In genomic region chr17:81630274-81630673, GRCh38 we compare ENCODE assay signal across 30 cellular contexts. TPM values are rescaled to one million over a fixed set of nuclear protein-coding genes. Genes with fewer than 3 reads are reported as not detected.
"Had no signal": no experiment of that assay in that cellular context is flagged by ENCODE, and none has a peak within 500 bp of the region (broad histone marks: within the 10 kb centered on the region; RNA-seq: fewer than 3 reads in every experiment).

No MANE protein-coding gene starts in this region.

- H3K27ac Mint-ChIP-seq: activated CD4-positive, alpha-beta T cell treated with anti-CD3 and anti-CD28 coated beads for 36 hours; activated CD4-positive, alpha-beta T cell treated with anti-CD3 and anti-CD28 coated beads, Interleukin-2, amount 10 ng/mL, durations not matched to agents 7 days and 5 days; activated CD8-positive, alpha-beta T cell treated with anti-CD3 and anti-CD28 coated beads, Interleukin-2, amount 10 ng/mL, durations not matched to agents 7 days and 5 days; activated naive CD4-positive, alpha-beta T cell treated with anti-CD3 and anti-CD28 coated beads, Interleukin-2, amount 10 ng/mL, durations not matched to agents 7 days and 5 days; T-helper 1 cell treated with Interleukin-12 subunit alpha and Interleukin-12 subunit beta and Interleukin-4 antibody, amounts not matched to agents 30 μg/mL and 1 μg/mL, for 36 hours; T-helper 2 cell treated with Interferon-gamma antibody and Interleukin-4, amounts not matched to agents 5 μg/mL and 100 μg/mL, for 36 hours had no signal

- H3K9ac ChIP-seq: SK-N-SH had no signal

- H3K27ac ChIP-seq: ascending aorta, SJSA1 had no signal

- H3K27me3 ChIP-seq: ascending aorta, MG63, SJSA1 had no signal

- DNase-seq: activated CD4-positive, alpha-beta T cell treated with anti-CD3 and anti-CD28 coated beads for 36 hours; activated CD4-positive, alpha-beta T cell treated with anti-CD3 and anti-CD28 coated beads, Interleukin-2, amount 10 ng/mL, durations not matched to agents 7 days and 5 days; activated CD4-positive, alpha-beta T cell treated with anti-CD3 and anti-CD28 coated beads, Interleukin-2, amount 50 U/mL, for 48 hours; activated CD8-positive, alpha-beta T cell treated with anti-CD3 and anti-CD28 coated beads, Interleukin-2, amount 10 ng/mL, durations not matched to agents 7 days and 5 days; activated effector memory CD4-positive, alpha-beta T cell treated with Interleukin-2 at 50 U/mL for 16 hours; activated naive CD4-positive, alpha-beta T cell treated with anti-CD3 and anti-CD28 coated beads, Interleukin-2, amount 10 ng/mL, durations not matched to agents 7 days and 5 days; activated T-cell treated with anti-CD3 and anti-CD28 coated beads, Interleukin-2, amount 50 U/mL, for 4 hours; amygdala; Karpas-422; KBM-7; MG63; NCI-H1048; NCI-H1105 treated with DMSO at 0.1 percent for 48 hours; NCI-H1436; NCI-H1694 treated with DMSO at 0.1 percent for 48 hours; NCI-H2029; NCI-H2107; NCI-H345; NCI-H524 treated with DMSO at 0.1 percent for 48 hours; SHP77 treated with DMSO at 0.1 percent for 48 hours; SK-N-SH had no signal

- H3K4me3 Mint-ChIP-seq: activated CD4-positive, alpha-beta T cell treated with anti-CD3 and anti-CD28 coated beads for 36 hours; activated CD4-positive, alpha-beta T cell treated with anti-CD3 and anti-CD28 coated beads, Interleukin-2, amount 10 ng/mL, durations not matched to agents 7 days and 5 days; activated CD8-positive, alpha-beta T cell treated with anti-CD3 and anti-CD28 coated beads, Interleukin-2, amount 10 ng/mL, durations not matched to agents 7 days and 5 days; activated naive CD4-positive, alpha-beta T cell treated with anti-CD3 and anti-CD28 coated beads, Interleukin-2, amount 10 ng/mL, durations not matched to agents 7 days and 5 days; activated naive CD8-positive, alpha-beta T cell; activated T-cell treated with anti-CD3 and anti-CD28 coated beads, Interleukin-2, amount 50 U/mL, for 4 hours; T-helper 1 cell treated with Interleukin-12 subunit alpha and Interleukin-12 subunit beta and Interleukin-4 antibody, amounts not matched to agents 30 μg/mL and 1 μg/mL, for 36 hours; T-helper 2 cell treated with Interferon-gamma antibody and Interleukin-4, amounts not matched to agents 5 μg/mL and 100 μg/mL, for 36 hours had no signal

- H3K27me3 Mint-ChIP-seq: activated CD4-positive, alpha-beta T cell treated with anti-CD3 and anti-CD28 coated beads for 36 hours; activated CD4-positive, alpha-beta T cell treated with anti-CD3 and anti-CD28 coated beads, Interleukin-2, amount 10 ng/mL, durations not matched to agents 7 days and 5 days; activated naive CD4-positive, alpha-beta T cell treated with anti-CD3 and anti-CD28 coated beads, Interleukin-2, amount 10 ng/mL, durations not matched to agents 7 days and 5 days; activated naive CD8-positive, alpha-beta T cell had no signal

- H3K9me3 ChIP-seq: ascending aorta, MG63, SJSA1, SK-N-SH had no signal

- H3K4me3 ChIP-seq: ascending aorta, MG63, SJSA1 had no signal

- ATAC-seq: activated CD4-positive, alpha-beta T cell treated with anti-CD3 and anti-CD28 coated beads for 36 hours; activated CD8-positive, alpha-beta T cell treated with anti-CD3 and anti-CD28 coated beads, Interleukin-2, amount 10 ng/mL, durations not matched to agents 7 days and 5 days; activated T-cell treated with anti-CD3 and anti-CD28 coated beads, Interleukin-2, amount 50 U/mL, for 4 hours; Panc1 had no signal

- H3K9me3 Mint-ChIP-seq: activated naive CD4-positive, alpha-beta T cell treated with anti-CD3 and anti-CD28 coated beads, Interleukin-2, amount 10 ng/mL, durations not matched to agents 7 days and 5 days; activated T-cell treated with anti-CD3 and anti-CD28 coated beads, Interleukin-2, amount 50 U/mL, for 4 hours; T-helper 2 cell treated with Interferon-gamma antibody and Interleukin-4, amounts not matched to agents 5 μg/mL and 100 μg/mL, for 36 hours had no signal

- H3K4me2 ChIP-seq: SK-N-SH had no signal

RNA-seq across cellular contexts. Expression of gene TSPAN10, which starts 6.7 kb away (rescaled TPM):
- total RNA-seq: ascending aorta had no signal

RNA-seq across cellular contexts. Expression of gene PDE6G, which starts 26.1 kb away (rescaled TPM):
- total RNA-seq: ascending aorta, cardiac septum, NCI-H460, RPMI7951, SJSA1 had no signal
